Comparison of ENCODE assay signal across 7 cellular contexts in the genomic region with DNA sequence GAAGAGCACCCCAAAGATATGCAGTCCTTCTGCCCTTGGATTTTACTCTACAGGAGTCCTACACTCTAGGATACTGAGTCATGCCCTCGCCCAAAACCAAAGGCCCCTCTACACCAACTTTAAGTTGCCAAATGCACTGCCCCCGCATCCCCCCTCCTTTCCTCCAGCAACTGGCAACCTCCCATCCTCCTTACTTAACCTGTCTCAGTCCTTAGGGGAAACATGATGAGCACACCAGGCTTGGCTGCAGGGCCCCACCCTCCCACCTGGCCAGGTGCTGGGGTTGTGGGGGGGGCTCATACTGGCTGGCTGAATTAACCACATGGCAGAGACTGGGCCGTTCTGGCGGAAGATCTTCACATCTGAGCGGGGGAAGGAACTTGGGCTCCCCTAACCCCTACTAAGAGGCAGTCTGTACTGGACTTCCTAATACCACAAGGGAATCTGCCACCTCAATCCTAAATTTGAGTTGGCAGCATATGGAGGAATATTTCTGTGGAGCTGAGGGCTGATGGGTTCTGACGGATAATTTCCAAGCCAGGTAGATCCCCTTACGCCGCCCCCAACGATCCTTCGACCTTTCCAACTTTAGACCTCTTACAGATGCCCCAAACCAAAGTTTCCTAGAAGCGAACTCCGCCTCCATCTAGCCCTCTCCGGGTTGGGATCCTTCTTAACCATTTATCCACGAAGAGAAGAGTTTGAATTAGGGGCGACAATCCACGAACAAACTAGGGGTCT. TPM values are rescaled to one million over a fixed set of nuclear protein-coding genes. Genes with fewer than 3 reads are reported as not detected.
DNase-seq lines count a peak whose midpoint lies in the region; ATAC-seq, FAIRE-seq and TF ChIP-seq lines count a peak whose summit lies in the region.
"Had no signal": no experiment of that assay in that cellular context is flagged by ENCODE, and none has a peak within 500 bp of the region (broad histone marks: within the 10 kb centered on the region; RNA-seq: fewer than 3 reads in every experiment).

No MANE protein-coding gene starts in this region.

- no peak for TF ChIP-seq CTCF in upper lobe of left lung (IDR thresholded peaks at IDR 0.05)

- peaks cover 50 to 71% (median 59%) of the 10 kb centered on the region in 4 donors for H3K4me1 ChIP-seq in upper lobe of left lung

- H3K27me3 ChIP-seq in layer of hippocampus (ENCODE audit: control insufficient read depth, insufficient read depth, low read length) (no peaks in the 10 kb centered on the region), upper lobe of left lung (no peaks in the 10 kb centered on the region)

- H3K27ac ChIP-seq in layer of hippocampus (ENCODE audit: low read depth, low read length) (peak overlapping the region; percentile 99), upper lobe of left lung (peak overlapping the region; percentile 96 to 99 (median 98))

- H3K36me3 ChIP-seq in upper lobe of left lung, result peaks cover 0 to under 1% (median 0%) of the 10 kb centered on the region in 4 donors

- no peak for FAIRE-seq in HTR-8/SVneo (lab: Jason Lieb, UNC)
- FAIRE-seq: G401.6 had no signal

- ATAC-seq in upper lobe of left lung (ENCODE audit: low FRiP score in 2 of 2), result no peak

- H3K4me3 ChIP-seq in upper lobe of left lung, result peak overlapping the region; percentile 39 to 93 (median 87)

- peak; percentile 77 for DNase-seq in NCI-H2107 treated with DMSO at 0.1 percent for 48 hours (lab: John Stamatoyannopoulos, UW; ENCODE audit: unreplicated experiment)
- DNase-seq in NCI-H2107 (lab: John Stamatoyannopoulos, UW), result no peak
- DNase-seq in activated CD8-positive, alpha-beta memory T cell treated with anti-CD3 and anti-CD28 coated beads, Interleukin-2, amount 50 U/mL, for 48 hours, result peak; percentile 73
- peak in 1 of 2 donors; percentile 73 for DNase-seq in upper lobe of left lung
- DNase-seq in HTR-8/SVneo (ENCODE audit: insufficient read length, low spot score), result no peak

- TF ChIP-seq POLR2A in upper lobe of left lung (IDR thresholded peaks at IDR 0.05), result peak in 2 of 4 donors; percentile 37 to 40

- H3K9me3 ChIP-seq in upper lobe of left lung, result no peaks in the 10 kb centered on the region

- 1 to 3% methylated on average over 14 to 16 of the region's 16 CpGs for WGBS in upper lobe of left lung, 2 donors

- TF ChIP-seq EP300 in upper lobe of left lung (IDR thresholded peaks at IDR 0.05), result no peak

RNA-seq across cellular contexts. Expression of a gene that starts 1.1 kb away (rescaled TPM):
- 100 to 1,000 TPM; 129 to 231 (median 182) TPM for total RNA-seq in upper lobe of left lung

RNA-seq across cellular contexts. Expression of a gene that starts 9.5 kb away (rescaled TPM):
- total RNA-seq in upper lobe of left lung, result 10 to 100 TPM; 19.6 to 52.5 (median 40.8) TPM

RNA-seq across cellular contexts. Expression of a gene that starts 17.0 kb away (rescaled TPM):
- total RNA-seq in upper lobe of left lung, result 10 to 100 TPM; 36.5 to 52.4 (median 40.8) TPM

RNA-seq across cellular contexts. Expression of a gene that starts 21.8 kb away (rescaled TPM):
- total RNA-seq in upper lobe of left lung, result 10 to 100 TPM; 10.8 to 38.8 (median 22.9) TPM

RNA-seq across cellular contexts. Expression of a gene that starts 22.1 kb away (rescaled TPM):
- 100 to 1,000 TPM in 1 of 6 donors, 10 to 100 TPM in 5; 23.4 to 131 (median 39.9) TPM for total RNA-seq in upper lobe of left lung

Comparison
In these comparisons a context has a peak if more than half of its experiments do, and no peak if none do; other contexts are left out.
1. DNase-seq: peak in NCI-H2107 treated with DMSO at 0.1 percent for 48 hours (single experiment) and activated CD8-positive, alpha-beta memory T cell treated with anti-CD3 and anti-CD28 coated beads, Interleukin-2, amount 50 U/mL, for 48 hours (single experiment); none in NCI-H2107 (single experiment) and HTR-8/SVneo (single experiment).